In the genomic region with DNA sequence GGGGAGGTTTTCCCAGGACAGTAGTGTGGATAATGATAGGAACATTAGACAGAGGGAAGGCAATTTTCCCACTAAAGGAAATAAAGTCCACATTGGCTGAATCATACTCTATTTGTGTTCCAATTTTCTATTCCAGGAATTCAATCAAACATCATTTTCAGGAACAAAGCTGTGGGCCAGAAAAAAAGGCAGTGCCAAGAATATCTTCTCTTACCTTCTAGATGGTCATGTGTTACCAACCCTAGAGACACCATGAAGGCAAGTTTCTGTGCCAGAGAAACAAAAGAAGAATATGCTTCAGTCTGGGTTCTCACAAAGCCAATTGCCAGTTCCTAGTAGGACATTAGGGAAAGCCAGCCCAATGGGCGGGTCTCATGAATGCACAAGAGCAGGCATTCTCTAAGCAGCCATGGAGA, we compare ENCODE assay signal across 20 cellular contexts. TPM values are rescaled to one million over a fixed set of nuclear protein-coding genes. Genes with fewer than 3 reads are reported as not detected.
DNase-seq lines count a peak whose midpoint lies in the region; ATAC-seq, FAIRE-seq and TF ChIP-seq lines count a peak whose summit lies in the region.
"Had no signal": no experiment of that assay in that cellular context is flagged by ENCODE, and none has a peak within 500 bp of the region (broad histone marks: within the 10 kb centered on the region; RNA-seq: fewer than 3 reads in every experiment).

No MANE protein-coding gene starts in this region.

- no peak overlapping the region for H3K27ac Mint-ChIP-seq in astrocyte (ENCODE audit: unreplicated experiment)
- H3K27ac Mint-ChIP-seq: CD4-positive, alpha-beta memory T cell had no signal

- H3K4me2 ChIP-seq in astrocyte (ENCODE audit: low read length), result no peak overlapping the region
- H3K4me2 ChIP-seq in mammary epithelial cell (ENCODE audit: insufficient read depth, low read depth, low read length), result no peak overlapping the region

- H3K27ac ChIP-seq in astrocyte (ENCODE audit: low read depth, low read length), result no peak overlapping the region
- no peak overlapping the region for H3K27ac ChIP-seq in mammary epithelial cell (ENCODE audit: insufficient read depth, low read depth, low read length)
- H3K27ac ChIP-seq: HL-60 had no signal

- dilution Hi-C loops in mammary epithelial cell (cut with HindIII; ENCODE audit: low sequenced_read_pairs), result no loop called here

- TF ChIP-seq CTCF in astrocyte (IDR thresholded peaks at IDR 0.05; ENCODE audit: insufficient read depth, low read depth, low read length) (no peak), mammary epithelial cell (conservative IDR thresholded peaks at IDR 0.05 in 1 of 2, IDR thresholded peaks at IDR 0.05 in 1 of 2; ENCODE audit: extremely low read depth in 1 of 2, insufficient read depth in 1 of 2, low read depth in 1 of 2, low read length in 2 of 2) (no peak)

- H3K4me3 Mint-ChIP-seq in astrocyte (ENCODE audit: unreplicated experiment), result no peak overlapping the region
- H3K4me3 Mint-ChIP-seq: CD4-positive, alpha-beta memory T cell had no signal

- no peaks in the 10 kb centered on the region for H3K79me2 ChIP-seq in astrocyte (ENCODE audit: insufficient read depth, low read length)
- no peaks in the 10 kb centered on the region for H3K79me2 ChIP-seq in mammary epithelial cell (ENCODE audit: insufficient read depth, low read length)

- intact Hi-C loops in mammary epithelial cell (cut with micrococcal nuclease), result no loop called here

- BruUV-seq in mammary epithelial cell (replicated peaks; lab: Mats Ljungman, UMichigan), result no TSS peak

- H3K4me1 Mint-ChIP-seq in astrocyte (ENCODE audit: low read depth, unreplicated experiment), result no peaks in the 10 kb centered on the region
- H3K4me1 Mint-ChIP-seq: CD4-positive, alpha-beta memory T cell had no signal

- ATAC-seq in GM21529 (IDR thresholded peaks at IDR 0.05; ENCODE audit: unreplicated experiment), result no peak

- CTCF ChIA-PET in mammary epithelial cell (lab: Charles Lee; ENCODE audit: low non-redundant PET), result no interaction called here

- DNase-seq in AG20443 (ENCODE audit: low spot score), result peak; percentile 20
- peak; percentile 28 for DNase-seq in astrocyte (ENCODE audit: low read depth)
- peak; percentile 59 for DNase-seq in fibroblast of peridontal ligament (ENCODE audit: extremely low read depth)
- DNase-seq in pons (ENCODE audit: low spot score), result peak; percentile 62
- no peak for DNase-seq in mammary epithelial cell
- no peak for DNase-seq in epidermal melanocyte (ENCODE audit: insufficient read length, low spot score)
- DNase-seq in stimulated activated CD4-positive, alpha-beta T cell treated with anti-CD3 and anti-CD28 coated beads, Interleukin-4, amount 100 ng/mL, for 1 hour, result no peak
- DNase-seq: BE2C; CD4-positive, alpha-beta memory T cell; DMS79; KG1; NCI-H1092; NCI-H2107; NCI-H345; NCI-H526 treated with DMSO at 0.1 percent for 48 hours had no signal

- no peak overlapping the region for H3K4me3 ChIP-seq in astrocyte (ENCODE audit: insufficient read depth, low read depth, low read length)
- no peak overlapping the region for H3K4me3 ChIP-seq in mammary epithelial cell (replicated peaks in 1 of 3; ENCODE audit: insufficient read depth in 1 of 3, low read depth in 2 of 3, low read length in 3 of 3)

- no peaks in the 10 kb centered on the region for H3K9me3 ChIP-seq in astrocyte (ENCODE audit: insufficient read depth, low read depth, low read length)
- H3K9me3 ChIP-seq in mammary epithelial cell (replicated peaks; ENCODE audit: insufficient read depth, low read length), result no peaks in the 10 kb centered on the region
- H3K9me3 ChIP-seq: BE2C had no signal

- no peaks in the 10 kb centered on the region for H4K20me1 ChIP-seq in astrocyte (ENCODE audit: insufficient read depth, low read length)
- H4K20me1 ChIP-seq in mammary epithelial cell (ENCODE audit: insufficient read depth, low read length), result no peaks in the 10 kb centered on the region

- no peaks in the 10 kb centered on the region for H3K4me1 ChIP-seq in astrocyte (ENCODE audit: insufficient read depth, low read length)
- no peaks in the 10 kb centered on the region for H3K4me1 ChIP-seq in mammary epithelial cell (ENCODE audit: insufficient read depth, low read length)
- H3K4me1 ChIP-seq: BE2C had no signal

- in situ Hi-C loops in mammary epithelial cell (cut with MboI; ENCODE audit: low sequenced_read_pairs in 2 of 2), result no loop called here

- no peak for FAIRE-seq in astrocyte (lab: Jason Lieb, UNC)
- FAIRE-seq: G401.6, GM12891 had no signal

- no peaks in the 10 kb centered on the region for H3K9me3 Mint-ChIP-seq in astrocyte (ENCODE audit: unreplicated experiment)
- H3K9me3 Mint-ChIP-seq: CD4-positive, alpha-beta memory T cell had no signal

- H3K36me3 ChIP-seq in astrocyte (ENCODE audit: insufficient read depth, low read length) (peaks cover 19% of the 10 kb centered on the region), mammary epithelial cell (ENCODE audit: insufficient read depth, low read length) (peaks cover 1% of the 10 kb centered on the region)

- H3K36me3 Mint-ChIP-seq in astrocyte (ENCODE audit: low read depth, unreplicated experiment), result peaks cover 18% of the 10 kb centered on the region

- WGBS in mammary epithelial cell (ENCODE audit: low coverage, missing lambda C conversion rate), result 100% methylated on average over 1 of the region's 1 CpG

- H3K27me3 ChIP-seq in astrocyte (ENCODE audit: insufficient read depth, low read length), result no peaks in the 10 kb centered on the region
- no peaks in the 10 kb centered on the region for H3K27me3 ChIP-seq in mammary epithelial cell (ENCODE audit: insufficient read depth, low read length)
- H3K27me3 ChIP-seq: BE2C had no signal

- no peak overlapping the region for H3K9ac ChIP-seq in astrocyte (ENCODE audit: low read length)
- no peak overlapping the region for H3K9ac ChIP-seq in mammary epithelial cell (ENCODE audit: insufficient read depth, low read length)

- H2AFZ ChIP-seq in astrocyte (ENCODE audit: low read depth, low read length) (no peak overlapping the region), mammary epithelial cell (ENCODE audit: low read depth, low read length) (no peak overlapping the region)

- H3K27me3 Mint-ChIP-seq in astrocyte (ENCODE audit: low read depth, unreplicated experiment), result no peaks in the 10 kb centered on the region
- H3K27me3 Mint-ChIP-seq: CD4-positive, alpha-beta memory T cell had no signal

RNA-seq across cellular contexts. Expression of a gene that starts 27.5 kb away (rescaled TPM):
- total RNA-seq in astrocyte (0.36 and 1.1 TPM in 2 replicates), mammary epithelial cell (10 to 100 TPM; 16.2 to 42.3 TPM)
- 16.4 TPM for polyA plus RNA-seq in mammary epithelial cell
- 16.9 TPM for polyA minus RNA-seq in mammary epithelial cell

RNA-seq across cellular contexts. Expression of a gene that starts 32.3 kb away (rescaled TPM):
- total RNA-seq in astrocyte, result 25.8 and 25.9 TPM in 2 replicates
- 10 to 100 TPM; 28.5 to 30.9 TPM for total RNA-seq in mammary epithelial cell
- polyA plus RNA-seq in mammary epithelial cell, result 19.6 TPM
- polyA minus RNA-seq in mammary epithelial cell, result 18.1 TPM

RNA-seq across cellular contexts. Expression of a gene that starts 42.9 kb away (rescaled TPM):
- total RNA-seq in astrocyte (0.79 and 1.5 TPM in 2 replicates), mammary epithelial cell (1 to 10 TPM; 2.1 to 2.7 TPM)
- polyA plus RNA-seq in mammary epithelial cell, result 0.24 TPM
- polyA minus RNA-seq in mammary epithelial cell, result not detected
- total RNA-seq: RPMI7951 had no signal
- polyA plus RNA-seq: CD4-positive, alpha-beta memory T cell had no signal

Comparison
In these comparisons a context has a peak if more than half of its experiments do, and no peak if none do; other contexts are left out.
1. DNase-seq: peak in AG20443 (single experiment), astrocyte (single experiment), fibroblast of peridontal ligament (single experiment) and pons (single experiment); none in mammary epithelial cell (single experiment), epidermal melanocyte (single experiment) and stimulated activated CD4-positive, alpha-beta T cell treated with anti-CD3 and anti-CD28 coated beads, Interleukin-4, amount 100 ng/mL, for 1 hour (single experiment).